Comparison of ENCODE assay signal across 8 cellular contexts in genomic region chr17:46822388-46822921, GRCh38. TPM values are rescaled to one million over a fixed set of nuclear protein-coding genes. Genes with fewer than 3 reads are reported as not detected.
DNase-seq lines count a peak whose midpoint lies in the region; ATAC-seq and TF ChIP-seq lines count a peak whose summit lies in the region.

No MANE protein-coding gene starts in this region.

- H4K5ac ChIP-seq in IMR-90 (ENCODE audit: low read depth, low read length), result no peak overlapping the region

- in situ Hi-C loops in IMR-90 (cut with MboI; ENCODE audit: low sequenced_read_pairs), result no loop called here

- no TSS peak for BruUV-seq in IMR-90 (replicated peaks; lab: Mats Ljungman, UMichigan)

- WGBS in IMR-90 (ENCODE audit: extremely low coverage in 2 of 2, insufficient read length in 1 of 2), 2 experiments, result 17% methylated on average over 21 of the region's 35 CpGs; no CpG with 5 or more reads in 1 of the 2 experiments

- H2BK120ac ChIP-seq in IMR-90 (ENCODE audit: low read depth, low read length), result no peak overlapping the region

- H3K79me1 ChIP-seq in IMR-90 (ENCODE audit: low read depth in 1 of 2, low read length in 2 of 2), result no peaks in the 10 kb centered on the region

- H2BK15ac ChIP-seq in IMR-90 (ENCODE audit: low read depth, low read length), result no peak overlapping the region

- H3K27ac ChIP-seq in IMR-90 (ENCODE audit: insufficient read depth, low read length) (no peak overlapping the region), left lung (no peak overlapping the region)

- H3K9ac ChIP-seq in IMR-90 (ENCODE audit: low read depth, low read length), result no peak overlapping the region

- H3K4me3 ChIP-seq in BE2C (ENCODE audit: low read depth, low read length) (no peak overlapping the region), IMR-90 (ENCODE audit: insufficient read depth, low read depth, low read length) (no peak overlapping the region), left lung (no peak overlapping the region)

- DNase-seq in BE2C, result no peak
- DNase-seq in IMR-90, result no peak
- DNase-seq in activated T-cell treated with anti-CD3 and anti-CD28 coated beads, Interleukin-2, amount 50 U/mL, for 1 hour, result peak; percentile 52
- DNase-seq in left lung, result peak in 1 of 2 donors; percentile 93
- no peak for DNase-seq in AG08395 (ENCODE audit: low spot score)
- no peak for DNase-seq in LoVo (ENCODE audit: low spot score)

- no peak overlapping the region for H3K4ac ChIP-seq in IMR-90 (ENCODE audit: low read depth, low read length)

- no peaks in the 10 kb centered on the region; the same call in 1 of the 2 replicates for H3K4me1 ChIP-seq in BE2C
- H3K4me1 ChIP-seq in IMR-90 (ENCODE audit: control insufficient read depth, insufficient read depth, low read length), result peaks cover 2% of the 10 kb centered on the region; the same call in 1 of the 2 replicates
- peaks cover 19 to 28% of the 10 kb centered on the region in 2 donors for H3K4me1 ChIP-seq in left lung

- dilution Hi-C loops in IMR-90 (cut with HindIII; ENCODE audit: low sequenced_read_pairs, unreplicated experiment), result no loop called here

- ATAC-seq in IMR-90 (ENCODE audit: low read depth), result no peak
- ATAC-seq in left lung, result peak; percentile 70
- no peak for ATAC-seq in HG03097 (IDR thresholded peaks at IDR 0.05; ENCODE audit: low FRiP score, unreplicated experiment)
- no peak for ATAC-seq in GM18511 (IDR thresholded peaks at IDR 0.05; ENCODE audit: unreplicated experiment)

- peak overlapping the region; percentile 21 for H2AFZ ChIP-seq in IMR-90 (replicated peaks; ENCODE audit: low read length, poor library complexity)

- no peak overlapping the region for H2AK5ac ChIP-seq in IMR-90 (ENCODE audit: low read depth, low read length)

- H4K91ac ChIP-seq in IMR-90 (ENCODE audit: insufficient read depth, low read depth, low read length), result no peak overlapping the region

- no peak overlapping the region for H2BK20ac ChIP-seq in IMR-90 (ENCODE audit: low read depth, low read length)

- H3K14ac ChIP-seq in IMR-90 (replicated peaks; ENCODE audit: low read depth, low read length), result no peak overlapping the region

- H2BK5ac ChIP-seq in IMR-90 (ENCODE audit: low read depth, low read length, poor library complexity, severe bottlenecking), result no peak overlapping the region

- H3K9me3 ChIP-seq in BE2C (no peaks in the 10 kb centered on the region), IMR-90 (ENCODE audit: control insufficient read depth, insufficient read depth, low read length) (peaks cover 3% of the 10 kb centered on the region), left lung (no peaks in the 10 kb centered on the region)

- H3K36me3 ChIP-seq in BE2C, result no peaks in the 10 kb centered on the region
- no peaks in the 10 kb centered on the region; the same call in 1 of the 2 replicates for H3K36me3 ChIP-seq in IMR-90 (ENCODE audit: control insufficient read depth, insufficient read depth, low read length)
- no peaks in the 10 kb centered on the region for H3K36me3 ChIP-seq in left lung

- TF ChIP-seq CTCF in BE2C (IDR thresholded peaks at IDR 0.05; ENCODE audit: low read depth, low read length), result peak; percentile 29; the same call in 1 of the 2 replicates
- TF ChIP-seq CTCF in IMR-90 (conservative IDR thresholded peaks at IDR 0.05; ENCODE audit: low read depth, low read length), result peak; percentile 43
- TF ChIP-seq CTCF in left lung (IDR thresholded peaks at IDR 0.05), result peak; percentile 43 to 70

- peak; percentile 43 for TF ChIP-seq RAD21 in IMR-90 (IDR thresholded peaks at IDR 0.05; ENCODE audit: low read length)

- no peak overlapping the region for H4K8ac ChIP-seq in IMR-90 (ENCODE audit: low read depth in 2 of 2, low read length in 2 of 2)

- H3K4me2 ChIP-seq in IMR-90 (ENCODE audit: low read depth, low read length), result no peak overlapping the region

- H3K18ac ChIP-seq in IMR-90 (ENCODE audit: low read depth, low read length), result no peak overlapping the region

- CTCF ChIA-PET in IMR-90 (lab: Yijun Ruan, JAX), result interaction anchor here (0.6 to 1.0 kb wide), 2 partner anchors 13 to 64 kb away, joined by 3 to 4 read pairs; no protein-coding TSS in a partner anchor

- no peak overlapping the region for H2AK9ac ChIP-seq in IMR-90 (replicated peaks; ENCODE audit: low read depth, low read length, poor library complexity)

- no peak overlapping the region for H3K23ac ChIP-seq in IMR-90 (ENCODE audit: low read depth, low read length)

- no peak overlapping the region for H3K56ac ChIP-seq in IMR-90 (ENCODE audit: extremely low read depth, insufficient read depth, low read length)

- no peaks in the 10 kb centered on the region for H3K9me1 ChIP-seq in IMR-90 (ENCODE audit: insufficient read depth, low read length)

- POLR2A ChIA-PET in IMR-90 (lab: Charles Lee; ENCODE audit: unreplicated experiment), result no interaction called here

- TF ChIP-seq POLR2A in IMR-90 (IDR thresholded peaks at IDR 0.05; ENCODE audit: low read depth, low read length), result no peak

- no peaks in the 10 kb centered on the region; the same call in 1 of the 2 replicates for H3K27me3 ChIP-seq in BE2C
- H3K27me3 ChIP-seq in IMR-90 (ENCODE audit: control insufficient read depth, insufficient read depth, low read length), result peaks cover 82% of the 10 kb centered on the region
- H3K27me3 ChIP-seq in left lung, result peaks cover 52 to 83% of the 10 kb centered on the region in 2 donors

- H4K20me1 ChIP-seq in IMR-90 (ENCODE audit: insufficient read depth, low read length), result no peaks in the 10 kb centered on the region; the same call in 1 of the 2 replicates

- intact Hi-C loops in IMR-90 (cut with micrococcal nuclease) (no loop called here), left lung (cut with DNase I) (no loop called here)

TF ChIP-seq in IMR-90, 13 proteins besides CTCF, POLR2A, EP300 and RAD21:
- TF ChIP-seq SMC3 (IDR thresholded peaks at IDR 0.05; ENCODE audit: low read depth, low read length), result peak; percentile 29; the same call in 1 of the 2 replicates
- no peak for TF ChIP-seq CEBPB (IDR thresholded peaks at IDR 0.05; ENCODE audit: low read depth, low read length)

RNA-seq across cellular contexts. Expression of gene WNT3, which starts 4.0 kb away (rescaled TPM):
- 4.7 TPM for polyA plus RNA-seq in BE2C (2012; ENCODE audit: insufficient read depth, insufficient read length, low read depth)
- 0.56 and 0.72 TPM in 2 replicates for total RNA-seq in IMR-90 (2012; rRNA removed)
- 0.99 and 1.0 TPM in 2 replicates for polyA plus RNA-seq in IMR-90 (2012; rRNA removed)
- 0.58 and 0.71 TPM in 2 replicates for polyA plus RNA-seq in IMR-90 (2012; cell fraction: cytosol; rRNA removed)
- polyA plus RNA-seq in IMR-90 (2012; cell fraction: nucleus; rRNA removed; ENCODE audit: low replicate concordance), result 3.1 and 4.9 TPM in 2 replicates
- total RNA-seq in left lung, result 1 to 10 TPM; 1.7 to 3.0 TPM

RNA-seq across cellular contexts. Expression of gene WNT9B, which starts 28.9 kb away (rescaled TPM):
- polyA plus RNA-seq in BE2C (2012; ENCODE audit: insufficient read depth, insufficient read length, low read depth), result not detected
- total RNA-seq in IMR-90 (2012; rRNA removed) (not detected in 2 replicates), left lung (1 to 10 TPM in 1 of 2 donors, under 1 TPM in 1; 0.23 to 1.2 TPM)
- polyA plus RNA-seq in IMR-90 (2012; rRNA removed), result not detected in 2 replicates
- not detected in 2 replicates for polyA plus RNA-seq in IMR-90 (2012; cell fraction: cytosol; rRNA removed)
- not detected in 2 replicates for polyA plus RNA-seq in IMR-90 (2012; cell fraction: nucleus; rRNA removed; ENCODE audit: low replicate concordance)
